1 cellular context compared by ENCODE assay signal in genomic region chr16:72664122-72664479, GRCh38.
TF ChIP-seq lines count a peak whose summit lies in the region.

No MANE protein-coding gene starts in this region.

TF ChIP-seq in HepG2, 621 proteins besides CTCF, POLR2A, EP300 and RAD21 (continued from another document and continues in another):
- TF ChIP-seq, protein P1, sequence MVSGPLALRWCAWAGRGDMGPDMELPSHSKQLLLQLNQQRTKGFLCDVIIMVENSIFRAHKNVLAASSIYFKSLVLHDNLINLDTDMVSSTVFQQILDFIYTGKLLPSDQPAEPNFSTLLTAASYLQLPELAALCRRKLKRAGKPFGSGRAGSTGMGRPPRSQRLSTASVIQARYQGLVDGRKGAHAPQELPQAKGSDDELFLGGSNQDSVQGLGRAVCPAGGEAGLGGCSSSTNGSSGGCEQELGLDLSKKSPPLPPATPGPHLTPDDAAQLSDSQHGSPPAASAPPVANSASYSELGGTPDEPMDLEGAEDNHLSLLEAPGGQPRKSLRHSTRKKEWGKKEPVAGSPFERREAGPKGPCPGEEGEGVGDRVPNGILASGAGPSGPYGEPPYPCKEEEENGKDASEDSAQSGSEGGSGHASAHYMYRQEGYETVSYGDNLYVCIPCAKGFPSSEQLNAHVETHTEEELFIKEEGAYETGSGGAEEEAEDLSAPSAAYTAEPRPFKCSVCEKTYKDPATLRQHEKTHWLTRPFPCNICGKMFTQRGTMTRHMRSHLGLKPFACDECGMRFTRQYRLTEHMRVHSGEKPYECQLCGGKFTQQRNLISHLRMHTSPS (CRISPR knock-in tag; IDR thresholded peaks at IDR 0.05; ENCODE audit: low read depth) = no peak
- TF ChIP-seq ZNF652 (CRISPR knock-in tag; IDR thresholded peaks at IDR 0.05; ENCODE audit: borderline replicate concordance, low read depth) (no peak), NFE2L2 (IDR thresholded peaks at IDR 0.05; ENCODE audit: low read length) (no peak), USF2 (IDR thresholded peaks at IDR 0.05; ENCODE audit: low read depth, low read length) (no peak), USF2 (CRISPR knock-in tag; IDR thresholded peaks at IDR 0.05; ENCODE audit: borderline replicate concordance) (no peak), ZNF646 (CRISPR knock-in tag; IDR thresholded peaks at IDR 0.05) (no peak), ZFP41 (CRISPR knock-in tag; IDR thresholded peaks at IDR 0.05; ENCODE audit: borderline replicate concordance) (no peak), ZNF678 (CRISPR knock-in tag; IDR thresholded peaks at IDR 0.05) (0 out of 2 replicates have a peak, but pooled peaks have one; percentile 18), ZNF672 (CRISPR knock-in tag; IDR thresholded peaks at IDR 0.05) (no peak), HNF4A (CRISPR knock-in tag; IDR thresholded peaks at IDR 0.05) (no peak), ZFP1 (CRISPR knock-in tag; IDR thresholded peaks at IDR 0.05) (no peak), ZNF230 (CRISPR knock-in tag; IDR thresholded peaks at IDR 0.05) (no peak), GTF3A (CRISPR knock-in tag; conservative IDR thresholded peaks at IDR 0.05) (0 out of 2 replicates have a peak, but pooled peaks have one; percentile 76), ZNF333 (CRISPR knock-in tag; IDR thresholded peaks at IDR 0.05; ENCODE audit: borderline replicate concordance) (no peak), TGIF2 (CRISPR knock-in tag; IDR thresholded peaks at IDR 0.05) (no peak), SRSF4 (IDR thresholded peaks at IDR 0.05; ENCODE audit: low read depth, low read length, poor library complexity, severe bottlenecking) (no peak), LCORL (IDR thresholded peaks at IDR 0.05) (no peak), LCORL (CRISPR knock-in tag; IDR thresholded peaks at IDR 0.05) (0 out of 2 replicates have a peak, but pooled peaks have one; percentile 0), ZNF609 (CRISPR knock-in tag; IDR thresholded peaks at IDR 0.05; ENCODE audit: borderline replicate concordance) (0 out of 2 replicates have a peak, but pooled peaks have one; percentile 25), HNF1A (IDR thresholded peaks at IDR 0.05; ENCODE audit: low read depth) (no peak), HNF1A (CRISPR knock-in tag; IDR thresholded peaks at IDR 0.05; ENCODE audit: borderline replicate concordance) (0 out of 2 replicates have a peak, but pooled peaks have one; percentile 40), MAFK (conservative IDR thresholded peaks at IDR 0.05 in 1 of 2, IDR thresholded peaks at IDR 0.05 in 1 of 2; ENCODE audit: low read length in 2 of 2) (no peak), ZNF878 (CRISPR knock-in tag; IDR thresholded peaks at IDR 0.05) (no peak), ZNF124 (CRISPR knock-in tag; IDR thresholded peaks at IDR 0.05) (no peak), JDP2 (CRISPR knock-in tag; IDR thresholded peaks at IDR 0.05; ENCODE audit: borderline replicate concordance) (no peak)
- TF ChIP-seq, protein P2, sequence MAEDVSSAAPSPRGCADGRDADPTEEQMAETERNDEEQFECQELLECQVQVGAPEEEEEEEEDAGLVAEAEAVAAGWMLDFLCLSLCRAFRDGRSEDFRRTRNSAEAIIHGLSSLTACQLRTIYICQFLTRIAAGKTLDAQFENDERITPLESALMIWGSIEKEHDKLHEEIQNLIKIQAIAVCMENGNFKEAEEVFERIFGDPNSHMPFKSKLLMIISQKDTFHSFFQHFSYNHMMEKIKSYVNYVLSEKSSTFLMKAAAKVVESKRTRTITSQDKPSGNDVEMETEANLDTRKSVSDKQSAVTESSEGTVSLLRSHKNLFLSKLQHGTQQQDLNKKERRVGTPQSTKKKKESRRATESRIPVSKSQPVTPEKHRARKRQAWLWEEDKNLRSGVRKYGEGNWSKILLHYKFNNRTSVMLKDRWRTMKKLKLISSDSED (CRISPR knock-in tag; IDR thresholded peaks at IDR 0.05) = no peak
- TF ChIP-seq, protein P3, sequence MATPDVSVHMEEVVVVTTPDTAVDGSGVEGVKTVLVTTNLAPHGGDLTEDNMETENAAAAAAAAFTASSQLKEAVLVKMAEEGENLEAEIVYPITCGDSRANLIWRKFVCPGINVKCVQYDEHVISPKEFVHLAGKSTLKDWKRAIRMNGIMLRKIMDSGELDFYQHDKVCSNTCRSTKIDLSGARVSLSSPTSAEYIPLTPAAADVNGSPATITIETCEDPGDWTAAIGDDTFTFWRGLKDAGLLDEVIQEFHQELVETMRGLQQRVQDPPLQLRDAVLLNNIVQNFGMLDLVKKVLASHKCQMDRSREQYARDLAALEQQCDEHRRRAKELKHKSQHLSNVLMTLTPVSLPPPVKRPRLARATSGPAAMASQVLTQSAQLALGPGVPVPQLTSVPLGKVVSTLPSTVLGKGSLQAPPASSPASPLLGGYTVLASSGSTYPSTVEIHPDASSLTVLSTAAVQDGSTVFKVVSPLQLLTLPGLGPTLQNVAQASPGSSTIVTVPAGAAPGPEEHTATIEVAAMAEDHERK (CRISPR knock-in tag; IDR thresholded peaks at IDR 0.05; ENCODE audit: low read depth) = no peak
- TF ChIP-seq, protein P4, sequence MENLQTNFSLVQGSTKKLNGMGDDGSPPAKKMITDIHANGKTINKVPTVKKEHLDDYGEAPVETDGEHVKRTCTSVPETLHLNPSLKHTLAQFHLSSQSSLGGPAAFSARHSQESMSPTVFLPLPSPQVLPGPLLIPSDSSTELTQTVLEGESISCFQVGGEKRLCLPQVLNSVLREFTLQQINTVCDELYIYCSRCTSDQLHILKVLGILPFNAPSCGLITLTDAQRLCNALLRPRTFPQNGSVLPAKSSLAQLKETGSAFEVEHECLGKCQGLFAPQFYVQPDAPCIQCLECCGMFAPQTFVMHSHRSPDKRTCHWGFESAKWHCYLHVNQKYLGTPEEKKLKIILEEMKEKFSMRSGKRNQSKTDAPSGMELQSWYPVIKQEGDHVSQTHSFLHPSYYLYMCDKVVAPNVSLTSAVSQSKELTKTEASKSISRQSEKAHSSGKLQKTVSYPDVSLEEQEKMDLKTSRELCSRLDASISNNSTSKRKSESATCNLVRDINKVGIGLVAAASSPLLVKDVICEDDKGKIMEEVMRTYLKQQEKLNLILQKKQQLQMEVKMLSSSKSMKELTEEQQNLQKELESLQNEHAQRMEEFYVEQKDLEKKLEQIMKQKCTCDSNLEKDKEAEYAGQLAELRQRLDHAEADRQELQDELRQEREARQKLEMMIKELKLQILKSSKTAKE (CRISPR knock-in tag; IDR thresholded peaks at IDR 0.05; ENCODE audit: borderline replicate concordance) = no peak
- TF ChIP-seq, protein P5, sequence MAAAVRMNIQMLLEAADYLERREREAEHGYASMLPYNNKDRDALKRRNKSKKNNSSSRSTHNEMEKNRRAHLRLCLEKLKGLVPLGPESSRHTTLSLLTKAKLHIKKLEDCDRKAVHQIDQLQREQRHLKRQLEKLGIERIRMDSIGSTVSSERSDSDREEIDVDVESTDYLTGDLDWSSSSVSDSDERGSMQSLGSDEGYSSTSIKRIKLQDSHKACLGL (CRISPR knock-in tag; IDR thresholded peaks at IDR 0.05) = no peak
